In the genomic region with DNA sequence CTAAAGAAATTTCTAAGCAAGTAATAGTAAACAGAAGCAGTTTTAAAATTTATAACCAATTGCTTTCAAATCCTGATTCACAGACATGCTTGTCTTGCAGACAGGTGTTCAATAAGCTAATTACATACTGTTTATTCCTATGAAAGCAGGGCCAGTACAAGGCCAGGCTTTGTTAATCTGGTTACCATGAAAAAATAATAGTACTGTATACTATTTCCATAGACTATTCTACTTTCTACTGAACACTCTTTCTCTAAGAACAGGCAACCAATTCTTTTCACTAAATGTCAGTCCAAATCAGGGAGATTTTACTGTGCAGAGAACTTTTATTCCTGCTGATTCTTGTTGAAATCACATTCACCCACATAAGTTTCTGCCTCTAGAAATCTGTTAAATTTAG, we compare ENCODE assay signal across 1 cellular context.
TF ChIP-seq lines count a peak whose summit lies in the region.

No MANE protein-coding gene starts in this region.

TF ChIP-seq in HCT116, 20 proteins besides CTCF, POLR2A, EP300 and RAD21 (continued from another document):
- TF ChIP-seq TCF7L2 (IDR thresholded peaks at IDR 0.05; ENCODE audit: borderline replicate concordance, extremely low read depth, insufficient read depth, insufficient read length) (no peak), SIN3A (IDR thresholded peaks at IDR 0.05; ENCODE audit: low read depth) (no peak), EZH2 (IDR thresholded peaks at IDR 0.05) (no peak)
- TF ChIP-seq, protein P1, sequence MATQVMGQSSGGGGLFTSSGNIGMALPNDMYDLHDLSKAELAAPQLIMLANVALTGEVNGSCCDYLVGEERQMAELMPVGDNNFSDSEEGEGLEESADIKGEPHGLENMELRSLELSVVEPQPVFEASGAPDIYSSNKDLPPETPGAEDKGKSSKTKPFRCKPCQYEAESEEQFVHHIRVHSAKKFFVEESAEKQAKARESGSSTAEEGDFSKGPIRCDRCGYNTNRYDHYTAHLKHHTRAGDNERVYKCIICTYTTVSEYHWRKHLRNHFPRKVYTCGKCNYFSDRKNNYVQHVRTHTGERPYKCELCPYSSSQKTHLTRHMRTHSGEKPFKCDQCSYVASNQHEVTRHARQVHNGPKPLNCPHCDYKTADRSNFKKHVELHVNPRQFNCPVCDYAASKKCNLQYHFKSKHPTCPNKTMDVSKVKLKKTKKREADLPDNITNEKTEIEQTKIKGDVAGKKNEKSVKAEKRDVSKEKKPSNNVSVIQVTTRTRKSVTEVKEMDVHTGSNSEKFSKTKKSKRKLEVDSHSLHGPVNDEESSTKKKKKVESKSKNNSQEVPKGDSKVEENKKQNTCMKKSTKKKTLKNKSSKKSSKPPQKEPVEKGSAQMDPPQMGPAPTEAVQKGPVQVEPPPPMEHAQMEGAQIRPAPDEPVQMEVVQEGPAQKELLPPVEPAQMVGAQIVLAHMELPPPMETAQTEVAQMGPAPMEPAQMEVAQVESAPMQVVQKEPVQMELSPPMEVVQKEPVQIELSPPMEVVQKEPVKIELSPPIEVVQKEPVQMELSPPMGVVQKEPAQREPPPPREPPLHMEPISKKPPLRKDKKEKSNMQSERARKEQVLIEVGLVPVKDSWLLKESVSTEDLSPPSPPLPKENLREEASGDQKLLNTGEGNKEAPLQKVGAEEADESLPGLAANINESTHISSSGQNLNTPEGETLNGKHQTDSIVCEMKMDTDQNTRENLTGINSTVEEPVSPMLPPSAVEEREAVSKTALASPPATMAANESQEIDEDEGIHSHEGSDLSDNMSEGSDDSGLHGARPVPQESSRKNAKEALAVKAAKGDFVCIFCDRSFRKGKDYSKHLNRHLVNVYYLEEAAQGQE (IDR thresholded peaks at IDR 0.05; ENCODE audit: low read depth), result no peak
